ENCODE assay signal across 9 cellular contexts in genomic region chr17:38728290-38728831, GRCh38.
DNase-seq lines count a peak whose midpoint lies in the region; ATAC-seq lines count a peak whose summit lies in the region.
"Had no signal": no experiment of that assay in that cellular context is flagged by ENCODE, and none has a peak within 500 bp of the region (broad histone marks: within the 10 kb centered on the region; RNA-seq: fewer than 3 reads in every experiment).

No MANE protein-coding gene starts in this region.

- H3K36me3 Mint-ChIP-seq in stimulated activated memory B cell treated with anti-CD40 and anti-IgM and Interleukin-4, amounts not matched to agents 10 μg/mL and 1 μg/mL and 100 μg/mL, for 72 hours: peaks cover 9% of the 10 kb centered on the region

- H3K36me3 ChIP-seq in KOPT-K1 (ENCODE audit: insufficient read depth, low read length): peaks cover 33% of the 10 kb centered on the region

- H3K9me3 Mint-ChIP-seq in stimulated activated memory B cell treated with anti-CD40 and anti-IgM and Interleukin-4, amounts not matched to agents 10 μg/mL and 1 μg/mL and 100 μg/mL, for 72 hours: no peaks in the 10 kb centered on the region

- peak overlapping the region; percentile 50 for H3K4me3 Mint-ChIP-seq in stimulated activated memory B cell treated with anti-CD40 and anti-IgM and Interleukin-4, amounts not matched to agents 10 μg/mL and 1 μg/mL and 100 μg/mL, for 72 hours

- H3K4me1 Mint-ChIP-seq in stimulated activated memory B cell treated with anti-CD40 and anti-IgM and Interleukin-4, amounts not matched to agents 10 μg/mL and 1 μg/mL and 100 μg/mL, for 72 hours: peaks cover 64% of the 10 kb centered on the region

- peak overlapping the region; percentile 98 for H3K27ac ChIP-seq in KOPT-K1 (ENCODE audit: low read depth, low read length, poor library complexity, severe bottlenecking)

- H3K9me3 ChIP-seq in KOPT-K1 (ENCODE audit: insufficient read depth, low read length, poor library complexity, severe bottlenecking): no peaks in the 10 kb centered on the region

- peak overlapping the region; percentile 79 for H3K27ac Mint-ChIP-seq in stimulated activated memory B cell treated with anti-CD40 and anti-IgM and Interleukin-4, amounts not matched to agents 10 μg/mL and 1 μg/mL and 100 μg/mL, for 72 hours

- H3K27me3 Mint-ChIP-seq in stimulated activated memory B cell treated with anti-CD40 and anti-IgM and Interleukin-4, amounts not matched to agents 10 μg/mL and 1 μg/mL and 100 μg/mL, for 72 hours: no peaks in the 10 kb centered on the region

- ATAC-seq in stimulated activated memory B cell treated with anti-CD40 and anti-IgM and Interleukin-4, amounts not matched to agents 10 μg/mL and 1 μg/mL and 100 μg/mL, for 72 hours: peak; percentile 25
- ATAC-seq in HG02884 (IDR thresholded peaks at IDR 0.05; ENCODE audit: unreplicated experiment): no peak
- ATAC-seq in GM18867 (IDR thresholded peaks at IDR 0.05; ENCODE audit: unreplicated experiment): no peak
- ATAC-seq in HG02938 (IDR thresholded peaks at IDR 0.05; ENCODE audit: unreplicated experiment): no peak
- ATAC-seq: Right ventricle myocardium inferior had no signal

- DNase-seq in activated CD4-positive, alpha-beta T cell treated with anti-CD3 and anti-CD28 coated beads for 4 hours: peak; percentile 79 to 83
- peak; percentile 44 for DNase-seq in effector CD8-positive, alpha-beta T cell (lab: John Stamatoyannopoulos, UW)
- DNase-seq in NCI-H1694 (lab: John Stamatoyannopoulos, UW): no peak
